Comparison of ENCODE assay signal across 12 cellular contexts in genomic region chr2:121008978-121009377, GRCh38.
DNase-seq lines count a peak whose midpoint lies in the region; ATAC-seq and TF ChIP-seq lines count a peak whose summit lies in the region.
"Had no signal": no experiment of that assay in that cellular context is flagged by ENCODE, and none has a peak within 500 bp of the region (broad histone marks: within the 10 kb centered on the region; RNA-seq: fewer than 3 reads in every experiment).

No MANE protein-coding gene starts in this region.

- POLR2A ChIA-PET in CD4-positive, alpha-beta memory T cell (lab: Charles Lee; ENCODE audit: partially characterized antibody) = no interaction called here

- ATAC-seq in psoas muscle (no peak), left lung (no peak), GM19351 (IDR thresholded peaks at IDR 0.05; ENCODE audit: unreplicated experiment) (no peak)

- no peak overlapping the region for H3K4me3 Mint-ChIP-seq in CD4-positive, alpha-beta memory T cell

- no peaks in the 10 kb centered on the region for H3K4me1 ChIP-seq in psoas muscle
- H3K4me1 ChIP-seq in left lung = no peaks in the 10 kb centered on the region
- no peaks in the 10 kb centered on the region for H3K4me1 ChIP-seq in CD4-positive, alpha-beta memory T cell (ENCODE audit: insufficient read depth, low read length)

- no peaks in the 10 kb centered on the region for H3K36me3 Mint-ChIP-seq in CD4-positive, alpha-beta memory T cell

- H3K4me1 Mint-ChIP-seq in CD4-positive, alpha-beta memory T cell = no peaks in the 10 kb centered on the region

- peaks cover 6% of the 10 kb centered on the region for H3K9me3 ChIP-seq in psoas muscle
- H3K9me3 ChIP-seq in left lung = peaks cover 0 to 2% of the 10 kb centered on the region in 2 donors
- H3K9me3 ChIP-seq in CD4-positive, alpha-beta memory T cell (ENCODE audit: control insufficient read depth in 1 of 2, low read length in 2 of 2) = no peaks in the 10 kb centered on the region

- no peak overlapping the region for H3K27ac Mint-ChIP-seq in CD4-positive, alpha-beta memory T cell

- 75 to 77% (median 76%) methylated on average over 5 of the region's 5 CpGs for WGBS in psoas muscle, 3 donors

- intact Hi-C loops in psoas muscle (cut with DNase I) = no loop called here
- intact Hi-C loops in left lung (cut with DNase I) = no loop called here
- intact Hi-C loops in CD4-positive, alpha-beta memory T cell (cut with micrococcal nuclease) = no loop called here

- DNase-seq in activated CD4-positive, alpha-beta T cell treated with anti-CD3 and anti-CD28 coated beads for 48 hours = peak; percentile 11
- DNase-seq in activated CD4-positive, alpha-beta T cell treated with anti-CD3 and anti-CD28 coated beads for 1 hour = no peak
- no peak for DNase-seq in NB4 (ENCODE audit: low read depth)
- DNase-seq in dermis blood vessel endothelial cell = peak; percentile 14
- no peak for DNase-seq in psoas muscle
- DNase-seq in left lung = no peak
- no peak for DNase-seq in CD4-positive, alpha-beta memory T cell
- DNase-seq: NCI-H2029 treated with DMSO at 0.1 percent for 48 hours; small intestine; stimulated activated CD8-positive, alpha-beta memory T cell treated with anti-CD3 and anti-CD28 coated beads, Interleukin-4, amount 100 ng/mL, for 48 hours had no signal

- TF ChIP-seq CTCF in NB4 (IDR thresholded peaks at IDR 0.05; ENCODE audit: low read depth, low read length) (peak; percentile 37), psoas muscle (IDR thresholded peaks at IDR 0.05) (peak; percentile 7), left lung (IDR thresholded peaks at IDR 0.05) (no peak)

- H3K36me3 ChIP-seq in psoas muscle (ENCODE audit: insufficient read depth in 1 of 2, low read depth in 1 of 2) (no peaks in the 10 kb centered on the region), left lung (no peaks in the 10 kb centered on the region)
- no peaks in the 10 kb centered on the region for H3K36me3 ChIP-seq in CD4-positive, alpha-beta memory T cell (ENCODE audit: insufficient read depth, low read length)

- no peak overlapping the region for H3K4me3 ChIP-seq in NB4 (ENCODE audit: low read depth, low read length)
- H3K4me3 ChIP-seq in psoas muscle = no peak overlapping the region
- no peak overlapping the region for H3K4me3 ChIP-seq in left lung
- no peak overlapping the region for H3K4me3 ChIP-seq in CD4-positive, alpha-beta memory T cell (ENCODE audit: low read length in 2 of 2)

- H3K27me3 ChIP-seq in psoas muscle (ENCODE audit: insufficient read depth in 3 of 3, low read length in 2 of 3) (no peaks in the 10 kb centered on the region), left lung (peaks cover 0 to 6% of the 10 kb centered on the region in 2 donors)
- H3K27me3 ChIP-seq in CD4-positive, alpha-beta memory T cell (ENCODE audit: insufficient read depth, low read length) = no peaks in the 10 kb centered on the region

- H3K27me3 Mint-ChIP-seq in CD4-positive, alpha-beta memory T cell = peaks cover 1 to 3% of the 10 kb centered on the region in 2 donors

- peaks cover 2 to 22% (median 8%) of the 10 kb centered on the region in 8 donors for H3K9me3 Mint-ChIP-seq in CD4-positive, alpha-beta memory T cell

- H3K27ac ChIP-seq in psoas muscle = no peak overlapping the region
- H3K27ac ChIP-seq in left lung = no peak overlapping the region
- no peak overlapping the region for H3K27ac ChIP-seq in CD4-positive, alpha-beta memory T cell (ENCODE audit: low read depth, low read length)
- H3K27ac ChIP-seq: VCaP had no signal

- CTCF ChIA-PET in CD4-positive, alpha-beta memory T cell (lab: Charles Lee; ENCODE audit: partially characterized antibody) = no interaction called here

- TF ChIP-seq POLR2A in NB4 (IDR thresholded peaks at IDR 0.05; ENCODE audit: extremely low read depth, insufficient read length) = no peak

Comparison
In these comparisons a context has a peak if more than half of its experiments do, and no peak if none do; other contexts are left out.
1. DNase-seq: peak in activated CD4-positive, alpha-beta T cell treated with anti-CD3 and anti-CD28 coated beads for 48 hours (single experiment) and dermis blood vessel endothelial cell (single experiment); none in activated CD4-positive, alpha-beta T cell treated with anti-CD3 and anti-CD28 coated beads for 1 hour (single experiment), NB4 (single experiment), psoas muscle (0 of 2), left lung (0 of 2) and CD4-positive, alpha-beta memory T cell (0 of 5).
2. CTCF ChIP-seq: peak in NB4 (single experiment) and psoas muscle (single experiment); none in left lung (0 of 2).